22 cellular contexts compared by ENCODE assay signal in genomic region chr5:149145138-149145537, GRCh38. TPM values are rescaled to one million over a fixed set of nuclear protein-coding genes. Genes with fewer than 3 reads are reported as not detected.
DNase-seq lines count a peak whose midpoint lies in the region; ATAC-seq, FAIRE-seq and TF ChIP-seq lines count a peak whose summit lies in the region.
"Had no signal": no experiment of that assay in that cellular context is flagged by ENCODE, and none has a peak within 500 bp of the region (broad histone marks: within the 10 kb centered on the region; RNA-seq: fewer than 3 reads in every experiment).

No MANE protein-coding gene starts in this region.

- CTCF ChIA-PET in PC-3 (lab: Charles Lee) (no interaction called here), HepG2 (lab: Yijun Ruan, JAX; ENCODE audit: low intra/inter-chr PET ratio, low total read pairs) (no interaction called here), T-cell (lab: Charles Lee) (interaction anchor here (0.9 to 3.4 kb wide), 2 partner anchors 120 to 124 kb away, joined by 3 to 34 read pairs; no protein-coding TSS in a partner anchor)

- no peak overlapping the region for H3K27ac Mint-ChIP-seq in T-cell
- H3K27ac Mint-ChIP-seq: CD4-positive, alpha-beta memory T cell; GM23338 had no signal

- no peak overlapping the region for H3K4me3 Mint-ChIP-seq in T-cell
- H3K4me3 Mint-ChIP-seq: CD4-positive, alpha-beta memory T cell; GM23338 had no signal

- H3K4me1 Mint-ChIP-seq in T-cell, result peaks cover 0 to 2% (median 2%) of the 10 kb centered on the region in 3 donors

- peaks cover 0 to 6% (median 4%) of the 10 kb centered on the region in 3 donors for H3K9me3 Mint-ChIP-seq in T-cell
- H3K9me3 Mint-ChIP-seq: GM23338 had no signal

- H3K9ac ChIP-seq in PC-3 (ENCODE audit: low read length), result no peak overlapping the region
- H3K9ac ChIP-seq in HepG2 (ENCODE audit: insufficient read depth, low read depth, low read length), result no peak overlapping the region
- no peak overlapping the region for H3K9ac ChIP-seq in skeletal muscle satellite cell (ENCODE audit: low read depth, low read length)

- ATAC-seq in left cardiac atrium (no peak), PC-3 (no peak), HepG2 (no peak), T-cell (replicated peaks in 1 of 4) (no peak)
- ATAC-seq: A549, GM23338 had no signal

- H3K36me3 Mint-ChIP-seq in T-cell, result peaks cover 4% of the 10 kb centered on the region
- H3K36me3 Mint-ChIP-seq: CD4-positive, alpha-beta memory T cell had no signal

- no peak overlapping the region for H3K4me3 ChIP-seq in right atrium auricular region
- no peak overlapping the region for H3K4me3 ChIP-seq in PC-3 (ENCODE audit: low read length)
- H3K4me3 ChIP-seq in HepG2 (replicated peaks in 1 of 3; ENCODE audit: insufficient read depth in 1 of 3, low read depth in 2 of 3, low read length in 3 of 3), result no peak overlapping the region
- H3K4me3 ChIP-seq in skeletal muscle satellite cell (ENCODE audit: low read length), result peak overlapping the region; percentile 64
- H3K4me3 ChIP-seq: A549, GM23338, HAP-1, MG63 had no signal

- H3K4me2 ChIP-seq in PC-3 (ENCODE audit: low read length) (peak overlapping the region; percentile 75; the same call in 1 of the 2 replicates), HepG2 (ENCODE audit: low read depth, low read length) (peak overlapping the region; percentile 27; the same call in 1 of the 2 replicates), skeletal muscle satellite cell (ENCODE audit: low read length) (peak overlapping the region; percentile 81)
- H3K4me2 ChIP-seq: A549, GM23338 had no signal

- no peak for TF ChIP-seq POLR2A in HepG2 (IDR thresholded peaks at IDR 0.05; ENCODE audit: insufficient read depth in 1 of 2, low read depth in 2 of 2, low read length in 2 of 2)

- intact Hi-C loops in left cardiac atrium (cut with DNase I) (loop anchor here in 1 of 2 donors (10.0 kb wide), 1 partner anchor 420 kb away; no protein-coding TSS in a partner anchor), PC-3 (cut with micrococcal nuclease) (no loop called here), HepG2 (cut with micrococcal nuclease; ENCODE audit: unreplicated experiment) (loop anchor here (10.0 kb wide), 1 partner anchor 420 kb away; no protein-coding TSS in a partner anchor)

- H3K9me3 ChIP-seq in right atrium auricular region (no peaks in the 10 kb centered on the region), PC-3 (ENCODE audit: low read length) (no peaks in the 10 kb centered on the region), HepG2 (ENCODE audit: low read length) (no peaks in the 10 kb centered on the region), skeletal muscle satellite cell (replicated peaks; ENCODE audit: low read length) (no peaks in the 10 kb centered on the region)
- H3K9me3 ChIP-seq: HAP-1 had no signal

- TF ChIP-seq RAD21 in HepG2 (CRISPR knock-in tag; IDR thresholded peaks at IDR 0.05), result no peak

- 97% methylated on average over 1 of the region's 1 CpG for WGBS in HepG2 (ENCODE audit: low lambda C conversion rate)

- H3K27me3 ChIP-seq in right atrium auricular region, result no peaks in the 10 kb centered on the region
- no peaks in the 10 kb centered on the region for H3K27me3 ChIP-seq in PC-3 (ENCODE audit: low read length)
- H3K27me3 ChIP-seq in HepG2 (ENCODE audit: control insufficient read depth in 1 of 2, insufficient read depth in 2 of 2, low read length in 2 of 2), result peaks cover 0 to 1% of the 10 kb centered on the region in 2 experiments; a peak in 3 of 5 replicates
- H3K27me3 ChIP-seq in skeletal muscle satellite cell (ENCODE audit: control insufficient read depth, insufficient read depth, low read length), result no peaks in the 10 kb centered on the region
- H3K27me3 ChIP-seq: MG63 had no signal

- H3K27ac ChIP-seq in right atrium auricular region, result peak overlapping the region; percentile 11 to 97
- H3K27ac ChIP-seq in PC-3 (ENCODE audit: low read length), result no peak overlapping the region
- H3K27ac ChIP-seq in HepG2 (ENCODE audit: extremely low read length, insufficient read depth, low read length), result no peak overlapping the region
- H3K27ac ChIP-seq: A549 had no signal

- TF ChIP-seq EP300 in HepG2 (IDR thresholded peaks at IDR 0.05; ENCODE audit: low read depth in 2 of 2, low read length in 2 of 2), result no peak
- no peak for TF ChIP-seq EP300 in HepG2 (CRISPR knock-in tag; IDR thresholded peaks at IDR 0.05; ENCODE audit: borderline replicate concordance)

- DNase-seq in right atrium auricular region (ENCODE audit: low spot score) (no peak), left cardiac atrium (no peak), PC-3 (no peak), HepG2 (ENCODE audit: low spot score) (no peak), T-cell (no peak), GM13976 (ENCODE audit: low spot score) (no peak)
- DNase-seq: C1 segment of cervical spinal cord; CD4-positive, alpha-beta memory T cell; COR-L47; DMS53; MG63; NCI-H1105 treated with DMSO at 0.1 percent for 48 hours; NCI-H2029; NCI-H446; NCI-H524 treated with DMSO at 0.1 percent for 48 hours; NCI-H774; SHP77 had no signal

- H3K4me1 ChIP-seq in right atrium auricular region (peaks cover 0 to 63% of the 10 kb centered on the region in 2 donors), PC-3 (ENCODE audit: insufficient read depth, low read length) (peaks cover 38% of the 10 kb centered on the region), HepG2 (ENCODE audit: insufficient read depth, low read length) (peaks cover 67% of the 10 kb centered on the region), skeletal muscle satellite cell (ENCODE audit: control insufficient read depth, insufficient read depth, low read length) (peaks cover 35% of the 10 kb centered on the region)
- H3K4me1 ChIP-seq: HAP-1 had no signal

- no peaks in the 10 kb centered on the region for H4K20me1 ChIP-seq in PC-3 (ENCODE audit: low read length)
- H4K20me1 ChIP-seq in HepG2 (ENCODE audit: insufficient read depth, low read length), result no peaks in the 10 kb centered on the region

- BruUV-seq in PC-3 (replicated peaks; lab: Mats Ljungman, UMichigan), result no TSS peak
- no TSS peak for BruUV-seq in HepG2 (replicated peaks; lab: Mats Ljungman, UMichigan)

- H3K79me2 ChIP-seq in PC-3 (ENCODE audit: low read length) (peaks cover 85% of the 10 kb centered on the region), HepG2 (ENCODE audit: insufficient read depth, low read length) (no peaks in the 10 kb centered on the region)

- H3K27me3 Mint-ChIP-seq in T-cell, result peaks cover 13 to 24% of the 10 kb centered on the region in 2 donors

- POLR2A ChIA-PET in PC-3 (lab: Charles Lee; ENCODE audit: unreplicated experiment) (no interaction called here), HepG2 (lab: Yijun Ruan, JAX) (interaction anchor here (4.7 to 4.9 kb wide), 2 partner anchors 15 to 29 kb away, joined by 35 to 68 read pairs; no protein-coding TSS in a partner anchor), T-cell (lab: Charles Lee) (no interaction called here)

- no peaks in the 10 kb centered on the region for H3K9me2 ChIP-seq in PC-3 (replicated peaks; ENCODE audit: low read length)

- in situ Hi-C loops in HepG2 (cut with HindIII; ENCODE audit: extremely low pct_ligation_motif_present, low pct_unique_long_range_greater_than_20kb) (loop anchor here (25.0 kb wide), 1 partner anchor 417 kb away; the partner anchor contains the start of gene CSNK1A1), GM13976 (cut with MboI; ENCODE audit: low sequenced_read_pairs, unreplicated experiment) (no loop called here)

- no peak for TF ChIP-seq CTCF in right atrium auricular region (IDR thresholded peaks at IDR 0.05)
- TF ChIP-seq CTCF in PC-3 (conservative IDR thresholded peaks at IDR 0.05; ENCODE audit: low read depth, low read length), result no peak
- TF ChIP-seq CTCF in HepG2 (CRISPR knock-in tag; IDR thresholded peaks at IDR 0.05), result no peak
- TF ChIP-seq CTCF in GM13976 (IDR thresholded peaks at IDR 0.05; ENCODE audit: borderline replicate concordance, control extremely low read depth, extremely low read depth, insufficient read depth, missing control alignments), result no peak

- H2AFZ ChIP-seq in PC-3 (ENCODE audit: low read length) (no peak overlapping the region), HepG2 (ENCODE audit: low read length) (no peak overlapping the region)

- H3F3A ChIP-seq in PC-3 (ENCODE audit: low read length, unreplicated experiment), result peaks cover 5% of the 10 kb centered on the region

- H3K36me3 ChIP-seq in right atrium auricular region (no peaks in the 10 kb centered on the region), PC-3 (ENCODE audit: low read depth, low read length) (0 out of 2 replicates have a peak, but pooled peaks cover 6% of the 10 kb centered on the region), HepG2 (replicated peaks in 1 of 2; ENCODE audit: control insufficient read depth in 1 of 2, insufficient read depth in 2 of 2, low read length in 2 of 2) (no peaks in the 10 kb centered on the region), skeletal muscle satellite cell (ENCODE audit: insufficient read depth, low read length) (peaks cover 4% of the 10 kb centered on the region)
- H3K36me3 ChIP-seq: HAP-1 had no signal

- no peak for FAIRE-seq in HepG2 (lab: Jason Lieb, UNC)
- FAIRE-seq: A549, G401.6 had no signal

RNA-seq across cellular contexts. Expression of gene ABLIM3, which starts 3.8 kb away (rescaled TPM):
- total RNA-seq in right atrium auricular region (100 to 1,000 TPM; 109 to 145 TPM), left cardiac atrium (100 to 1,000 TPM; 106 to 129 TPM), PC-3 (2014; rRNA removed) (43.6 and 48.0 TPM in 2 replicates), HepG2 (2016; rRNA removed; fragmentation: Illumina TruSeq; extraction: Trizol) (0.53 and 0.67 TPM in 2 replicates), T-cell (under 1 TPM in 3 of 5 donors, not detected in 2; 0.07 to 0.30 (median 0.29) TPM)
- 0.26 and 0.61 TPM in 2 replicates for total RNA-seq in HepG2 (2016; cell fraction: cytosol; rRNA removed; fragmentation: Illumina TruSeq; extraction: Trizol; ENCODE audit: low read depth)
- total RNA-seq in HepG2 (2016; cell fraction: insoluble cytoplasmic fraction; rRNA removed; fragmentation: Illumina TruSeq; extraction: Trizol), result 0.61 and 0.63 TPM in 2 replicates
- 0.90 and 0.93 TPM in 2 replicates for total RNA-seq in HepG2 (2016; cell fraction: membrane; rRNA removed; fragmentation: Illumina TruSeq; extraction: Trizol)
- 0.72 and 1.0 TPM in 2 replicates for total RNA-seq in HepG2 (2016; cell fraction: nucleus; rRNA removed; fragmentation: Illumina TruSeq; extraction: Trizol)
- 6.3 and 9.7 TPM in 2 replicates for polyA plus RNA-seq in HepG2 (2011; rRNA removed)
- 4.9 and 6.0 TPM in 2 replicates for polyA plus RNA-seq in HepG2 (2011; cell fraction: cytosol; rRNA removed)
- 24.1 and 26.3 TPM in 2 replicates for polyA plus RNA-seq in HepG2 (2011; cell fraction: nucleus; rRNA removed)
- polyA plus RNA-seq in HepG2 (2012), result 10.3 and 13.7 TPM in 2 replicates
- polyA plus RNA-seq in HepG2 (2016; cell fraction: cytosol; fragmentation: Illumina TruSeq; extraction: Trizol; ENCODE audit: low read depth), result 0.49 and 0.66 TPM in 2 replicates
- 0.87 and 1.1 TPM in 2 replicates for polyA plus RNA-seq in HepG2 (2016; cell fraction: insoluble cytoplasmic fraction; fragmentation: Illumina TruSeq; extraction: Trizol; ENCODE audit: low read depth)
- polyA plus RNA-seq in HepG2 (2016; cell fraction: membrane; fragmentation: Illumina TruSeq; extraction: Trizol; ENCODE audit: low read depth), result 1.1 and 1.4 TPM in 2 replicates
- polyA plus RNA-seq in HepG2 (2016; cell fraction: nucleus; fragmentation: Illumina TruSeq; extraction: Trizol; ENCODE audit: insufficient read depth, low read depth), result 1.6 and 2.5 TPM in 2 replicates
- polyA minus RNA-seq in HepG2 (2011; rRNA and poly(A)+ RNA removed; ENCODE audit: low replicate concordance), result 3.1 and 22.0 TPM in 2 replicates
- 2.4 and 4.0 TPM in 2 replicates for polyA minus RNA-seq in HepG2 (2011; cell fraction: cytosol; rRNA and poly(A)+ RNA removed)
- polyA minus RNA-seq in HepG2 (2011; cell fraction: nucleus; rRNA and poly(A)+ RNA removed), result 15.7 and 24.0 TPM in 2 replicates
- 62.1 and 94.6 TPM in 2 replicates for total RNA-seq in skeletal muscle satellite cell (2012; rRNA removed)
- total RNA-seq: CD4-positive, alpha-beta memory T cell had no signal
- polyA plus RNA-seq: CD4-positive, alpha-beta memory T cell had no signal

Comparison
In these comparisons a context has a peak if more than half of its experiments do, and no peak if none do; other contexts are left out.
1. H3K27ac ChIP-seq: peak in right atrium auricular region (2 of 2); none in PC-3 (single experiment) and HepG2 (single experiment).
2. H3K4me2 ChIP-seq: peak in every context shown above with its lines; median percentile 81 in skeletal muscle satellite cell; 75 in PC-3; 27 in HepG2.
3. RNA of gene ABLIM3, which starts 3.8 kb away (total RNA-seq): 109 to 145 TPM in right atrium auricular region, 106 to 129 TPM in left cardiac atrium and 43.6 to 48.0 TPM in PC-3; 0.26 to 1.0 TPM in HepG2 and 0.07 to 0.30 TPM in T-cell; every median in the first group is over 10 times any median in the second.
4. CTCF ChIA-PET loops: an anchor here in T-cell (0.9 to 3.4 kb wide); none called in PC-3 and HepG2.